ENCODE assay signal across 19 cellular contexts in the genomic region with DNA sequence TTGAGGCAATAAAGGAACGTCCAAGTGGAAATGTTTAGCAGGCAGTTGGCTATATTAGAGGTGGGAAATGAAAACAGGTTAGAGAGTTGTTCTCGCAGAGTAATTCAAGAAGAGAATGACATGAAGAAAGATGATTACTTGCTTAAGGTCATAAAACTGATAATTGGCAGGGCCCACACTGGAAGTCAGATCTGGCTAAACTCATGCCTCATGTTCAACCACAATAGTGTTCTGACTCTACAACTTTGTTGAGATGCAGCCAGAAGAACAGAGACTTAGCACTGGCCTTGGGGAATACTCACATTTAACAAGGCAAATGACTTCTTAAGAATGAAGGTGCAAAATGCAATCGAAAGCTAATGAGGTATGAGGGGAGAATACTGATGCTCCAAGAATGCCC. TPM values are rescaled to one million over a fixed set of nuclear protein-coding genes. Genes with fewer than 3 reads are reported as not detected.
A peak's percentile ranks its signal among the peaks of the same experiment; 100 is the strongest.
DNase-seq lines count a peak whose midpoint lies in the region; ATAC-seq, FAIRE-seq and TF ChIP-seq lines count a peak whose summit lies in the region.
"Had no signal": no experiment of that assay in that cellular context is flagged by ENCODE, and none has a peak within 500 bp of the region (broad histone marks: within the 10 kb centered on the region; RNA-seq: fewer than 3 reads in every experiment).

No MANE protein-coding gene starts in this region.

- FAIRE-seq in D721Med (lab: Jason Lieb, UNC) = no peak
- FAIRE-seq: astrocyte had no signal

- ATAC-seq in GM19351 (IDR thresholded peaks at IDR 0.05; ENCODE audit: unreplicated experiment) (peak; percentile 27), GM19395 (IDR thresholded peaks at IDR 0.05; ENCODE audit: unreplicated experiment) (no peak), HG02623 (IDR thresholded peaks at IDR 0.05; ENCODE audit: unreplicated experiment) (no peak)

- H3K9me3 Mint-ChIP-seq in activated CD4-positive, alpha-beta T cell treated with anti-CD3 and anti-CD28 coated beads, Interleukin-2, amount 10 ng/mL, durations not matched to agents 7 days and 5 days = peaks cover 34% of the 10 kb centered on the region
- H3K9me3 Mint-ChIP-seq in activated T-helper 2 cell treated with anti-CD3 and anti-CD28 coated beads, Interferon-gamma antibody, Interleukin-2, Interleukin-4, amounts not matched to agents 10 μg/mL and 5 μg/mL and 100 μg/mL, durations not matched to agents 14 hours and 24 hours and 36 hours = peaks cover 40% of the 10 kb centered on the region

- H3K4me3 ChIP-seq in skeletal muscle tissue (ENCODE audit: low read length in 3 of 3) = no peak overlapping the region
- H3K4me3 ChIP-seq: mucosa of descending colon, ovary, SJSA1, suprapubic skin had no signal

- peaks cover 2% of the 10 kb centered on the region for H3K27me3 Mint-ChIP-seq in activated CD4-positive, alpha-beta T cell treated with anti-CD3 and anti-CD28 coated beads, Interleukin-2, amount 10 ng/mL, durations not matched to agents 7 days and 5 days
- H3K27me3 Mint-ChIP-seq in activated T-helper 2 cell treated with anti-CD3 and anti-CD28 coated beads, Interferon-gamma antibody, Interleukin-2, Interleukin-4, amounts not matched to agents 10 μg/mL and 5 μg/mL and 100 μg/mL, durations not matched to agents 14 hours and 24 hours and 36 hours (ENCODE audit: low read depth) = no peaks in the 10 kb centered on the region

- H3K27ac ChIP-seq in skeletal muscle tissue (ENCODE audit: low read depth, low read length) = peak overlapping the region; percentile 37
- H3K27ac ChIP-seq: KMS-11, ovary, SJSA1, suprapubic skin had no signal

- POLR2A ChIA-PET in activated CD4-positive, alpha-beta T cell treated with anti-CD3 and anti-CD28 coated beads, Interleukin-2, amount 10 ng/mL, durations not matched to agents 7 days and 5 days (lab: Charles Lee) = no interaction called here

- no peak for DNase-seq in activated CD4-positive, alpha-beta T cell treated with anti-CD3 and anti-CD28 coated beads, Interleukin-2, amount 10 ng/mL, durations not matched to agents 7 days and 5 days
- DNase-seq in activated CD4-positive, alpha-beta T cell treated with anti-CD3 and anti-CD28 coated beads, Interleukin-2, amount 50 U/mL, for 48 hours = no peak
- no peak for DNase-seq in activated T-helper 2 cell treated with anti-CD3 and anti-CD28 coated beads, Interferon-gamma antibody, Interleukin-2, Interleukin-4, amounts not matched to agents 10 μg/mL and 5 μg/mL and 100 μg/mL, durations not matched to agents 14 hours and 24 hours and 36 hours (ENCODE audit: low spot score)
- DNase-seq in D721Med (ENCODE audit: insufficient read length, low spot score) = no peak
- DNase-seq: cortex of kidney, erythroblast, NCI-H1436, ovary had no signal

- peaks cover 47% of the 10 kb centered on the region for H3K36me3 Mint-ChIP-seq in activated CD4-positive, alpha-beta T cell treated with anti-CD3 and anti-CD28 coated beads, Interleukin-2, amount 10 ng/mL, durations not matched to agents 7 days and 5 days (ENCODE audit: low read depth)
- H3K36me3 Mint-ChIP-seq in activated T-helper 2 cell treated with anti-CD3 and anti-CD28 coated beads, Interferon-gamma antibody, Interleukin-2, Interleukin-4, amounts not matched to agents 10 μg/mL and 5 μg/mL and 100 μg/mL, durations not matched to agents 14 hours and 24 hours and 36 hours (ENCODE audit: low read depth) = peaks cover 32% of the 10 kb centered on the region

- peak overlapping the region; percentile 94 for H3K27ac Mint-ChIP-seq in activated CD4-positive, alpha-beta T cell treated with anti-CD3 and anti-CD28 coated beads, Interleukin-2, amount 10 ng/mL, durations not matched to agents 7 days and 5 days
- H3K27ac Mint-ChIP-seq in activated T-helper 2 cell treated with anti-CD3 and anti-CD28 coated beads, Interferon-gamma antibody, Interleukin-2, Interleukin-4, amounts not matched to agents 10 μg/mL and 5 μg/mL and 100 μg/mL, durations not matched to agents 14 hours and 24 hours and 36 hours = peak overlapping the region; percentile 94

- TF ChIP-seq CTCF in D721Med (IDR thresholded peaks at IDR 0.05; ENCODE audit: insufficient read depth, missing control alignments) = no peak

- peaks cover 0 to under 1% (median 0%) of the 10 kb centered on the region in 3 donors for H3K9me3 ChIP-seq in skeletal muscle tissue (ENCODE audit: control insufficient read depth in 3 of 3, low read length in 3 of 3)
- H3K9me3 ChIP-seq: ovary, SJSA1 had no signal

- no peaks in the 10 kb centered on the region for H3K27me3 ChIP-seq in skeletal muscle tissue (ENCODE audit: control insufficient read depth in 3 of 3, insufficient read depth in 3 of 3, low read length in 3 of 3)
- H3K27me3 ChIP-seq: ovary, SJSA1, suprapubic skin had no signal

- peaks cover 52% of the 10 kb centered on the region for H3K4me1 Mint-ChIP-seq in activated CD4-positive, alpha-beta T cell treated with anti-CD3 and anti-CD28 coated beads, Interleukin-2, amount 10 ng/mL, durations not matched to agents 7 days and 5 days
- peaks cover 54% of the 10 kb centered on the region for H3K4me1 Mint-ChIP-seq in activated T-helper 2 cell treated with anti-CD3 and anti-CD28 coated beads, Interferon-gamma antibody, Interleukin-2, Interleukin-4, amounts not matched to agents 10 μg/mL and 5 μg/mL and 100 μg/mL, durations not matched to agents 14 hours and 24 hours and 36 hours (ENCODE audit: low read depth)

- intact Hi-C loops in activated T-helper 2 cell treated with anti-CD3 and anti-CD28 coated beads, Interferon-gamma antibody, Interleukin-2, Interleukin-4, amounts not matched to agents 10 μg/mL and 5 μg/mL and 100 μg/mL, durations not matched to agents 14 hours and 24 hours and 36 hours (cut with micrococcal nuclease) = loop anchor here (5.0 kb wide), 1 partner anchor 35 kb away; no protein-coding TSS in a partner anchor

- H3K36me3 ChIP-seq in skeletal muscle tissue (ENCODE audit: control insufficient read depth in 3 of 3, insufficient read depth in 3 of 3, low read length in 3 of 3) = no peaks in the 10 kb centered on the region
- H3K36me3 ChIP-seq: ovary, SJSA1, suprapubic skin had no signal

- H3K4me3 Mint-ChIP-seq in activated CD4-positive, alpha-beta T cell treated with anti-CD3 and anti-CD28 coated beads, Interleukin-2, amount 10 ng/mL, durations not matched to agents 7 days and 5 days = peak overlapping the region; percentile 33
- H3K4me3 Mint-ChIP-seq in activated T-helper 2 cell treated with anti-CD3 and anti-CD28 coated beads, Interferon-gamma antibody, Interleukin-2, Interleukin-4, amounts not matched to agents 10 μg/mL and 5 μg/mL and 100 μg/mL, durations not matched to agents 14 hours and 24 hours and 36 hours (ENCODE audit: low read depth) = no peak overlapping the region

- CTCF ChIA-PET in activated CD4-positive, alpha-beta T cell treated with anti-CD3 and anti-CD28 coated beads, Interleukin-2, amount 10 ng/mL, durations not matched to agents 7 days and 5 days (lab: Charles Lee) = interaction anchor here (1.4 kb wide), 1 partner anchor 26 kb away, joined by 3 read pairs; no protein-coding TSS in a partner anchor

- H3K4me1 ChIP-seq in skeletal muscle tissue (ENCODE audit: control insufficient read depth in 3 of 3, insufficient read depth in 3 of 3, low read length in 3 of 3) = peaks cover 0 to 2% (median 0%) of the 10 kb centered on the region in 3 donors

- H3K9ac ChIP-seq in skeletal muscle tissue (ENCODE audit: low read depth in 1 of 3, low read length in 3 of 3) = no peak overlapping the region
- H3K9ac ChIP-seq: KMS-11 had no signal

RNA-seq across cellular contexts. Expression of a gene that starts 27.2 kb away (rescaled TPM):
- total RNA-seq in activated CD4-positive, alpha-beta T cell treated with anti-CD3 and anti-CD28 coated beads, Interleukin-2, amount 10 ng/mL, durations not matched to agents 7 days and 5 days = 10 to 100 TPM; 76.2 to 88.8 TPM
- 73.6 and 82.3 TPM in 2 replicates for total RNA-seq in activated T-helper 2 cell treated with anti-CD3 and anti-CD28 coated beads, Interferon-gamma antibody, Interleukin-2, Interleukin-4, amounts not matched to agents 10 μg/mL and 5 μg/mL and 100 μg/mL, durations not matched to agents 14 hours and 24 hours and 36 hours
- 1.0 TPM for total RNA-seq in skeletal muscle tissue
- total RNA-seq: A673, astrocyte, kidney epithelial cell, SJSA1 had no signal

Comparison
In these comparisons a context has a peak if more than half of its experiments do, and no peak if none do; other contexts are left out.
1. RNA of a gene that starts 27.2 kb away (total RNA-seq): 76.2 to 88.8 TPM in activated CD4-positive, alpha-beta T cell treated with anti-CD3 and anti-CD28 coated beads, Interleukin-2, amount 10 ng/mL, durations not matched to agents 7 days and 5 days and 73.6 to 82.3 TPM in activated T-helper 2 cell treated with anti-CD3 and anti-CD28 coated beads, Interferon-gamma antibody, Interleukin-2, Interleukin-4, amounts not matched to agents 10 μg/mL and 5 μg/mL and 100 μg/mL, durations not matched to agents 14 hours and 24 hours and 36 hours; 1.0 TPM in skeletal muscle tissue (single experiment); every median in the first group is over 10 times any median in the second.